Comparison of ENCODE assay signal across 8 cellular contexts in genomic region chr4:13543648-13544555, GRCh38. TPM values are rescaled to one million over a fixed set of nuclear protein-coding genes. Genes with fewer than 3 reads are reported as not detected.
DNase-seq lines count a peak whose midpoint lies in the region; TF ChIP-seq lines count a peak whose summit lies in the region.
"Had no signal": no experiment of that assay in that cellular context is flagged by ENCODE, and none has a peak within 500 bp of the region (broad histone marks: within the 10 kb centered on the region; RNA-seq: fewer than 3 reads in every experiment).

TSS of gene NKX3-2 (minus strand) at chr4:13544508. CDS start at chr4:13544414, 94 bp downstream.

- dilution Hi-C loops in mammary epithelial cell (cut with HindIII; ENCODE audit: low sequenced_read_pairs) = loop anchor here (25.0 kb wide), 1 partner anchor 682 kb away; no protein-coding TSS in a partner anchor

- peak within 1 kb of the TSS; percentile 60 for H3K4me3 ChIP-seq in Jurkat, Clone E6-1 (ENCODE audit: low read length)
- H3K4me3 ChIP-seq in mammary epithelial cell (replicated peaks in 1 of 3; ENCODE audit: insufficient read depth in 1 of 3, low read depth in 2 of 3, low read length in 3 of 3) = peak within 1 kb of the TSS; percentile 63 to 81 (median 63)
- peak within 1 kb of the TSS; percentile 47 for H3K4me3 ChIP-seq in lower leg skin (ENCODE audit: low read depth, poor library complexity, severe bottlenecking)

- H3K9me3 Mint-ChIP-seq in type B pancreatic cell = no peaks in the 10 kb centered on the region

- intact Hi-C loops in mammary epithelial cell (cut with micrococcal nuclease) (loop anchor here (2.0 kb wide), 1 partner anchor 61 kb away; no protein-coding TSS in a partner anchor), lower leg skin (cut with DNase I; ENCODE audit: low total_unique reads) (loop anchor here (10.0 kb wide), 1 partner anchor 809 kb away; no protein-coding TSS in a partner anchor)

- CTCF ChIA-PET in mammary epithelial cell (lab: Charles Lee; ENCODE audit: low non-redundant PET) = no interaction called here

- no peaks in the 10 kb centered on the region for H4K20me1 ChIP-seq in mammary epithelial cell (ENCODE audit: insufficient read depth, low read length)

- no peaks in the 10 kb centered on the region for H3K36me3 ChIP-seq in mammary epithelial cell (ENCODE audit: insufficient read depth, low read length)

- H3K9ac ChIP-seq in mammary epithelial cell (ENCODE audit: insufficient read depth, low read length) = no peak within 1 kb of the TSS

- H3K4me2 ChIP-seq in mammary epithelial cell (ENCODE audit: insufficient read depth, low read depth, low read length) = peak within 1 kb of the TSS; percentile 84

- H3K27me3 Mint-ChIP-seq in type B pancreatic cell = peaks cover 80% of the 10 kb centered on the region

- DNase-seq in ELR (ENCODE audit: low read depth) (peak; percentile 60), mammary epithelial cell (peak; percentile 45), lower leg skin (ENCODE audit: low spot score in 2 of 2) (no peak), type B pancreatic cell (ENCODE audit: extremely low spot score, unreplicated experiment) (peak; percentile 71), midbrain (lab: John Stamatoyannopoulos, UW) (no peak), NCI-H128 (lab: John Stamatoyannopoulos, UW; ENCODE audit: unreplicated experiment) (no peak)
- DNase-seq in Jurkat, Clone E6-1 (ENCODE audit: low read depth, low spot score) = no peak

- H3K27ac Mint-ChIP-seq in type B pancreatic cell = peak within 1 kb of the TSS; percentile 85

- H3K4me1 Mint-ChIP-seq in type B pancreatic cell (ENCODE audit: unreplicated experiment) = peaks cover 21% of the 10 kb centered on the region

- in situ Hi-C loops in mammary epithelial cell (cut with MboI; ENCODE audit: low sequenced_read_pairs in 2 of 2) = no loop called here

- TF ChIP-seq CTCF in mammary epithelial cell (conservative IDR thresholded peaks at IDR 0.05 in 1 of 2, IDR thresholded peaks at IDR 0.05 in 1 of 2; ENCODE audit: extremely low read depth in 1 of 2, insufficient read depth in 1 of 2, low read depth in 1 of 2, low read length in 2 of 2) = no peak
- TF ChIP-seq CTCF in lower leg skin (IDR thresholded peaks at IDR 0.05) = no peak
- TF ChIP-seq CTCF in type B pancreatic cell (conservative IDR thresholded peaks at IDR 0.05) = no peak

- no peak within 1 kb of the TSS for H3K27ac ChIP-seq in mammary epithelial cell (ENCODE audit: insufficient read depth, low read depth, low read length)
- H3K27ac ChIP-seq: VCaP had no signal

- H3K4me1 ChIP-seq in mammary epithelial cell (ENCODE audit: insufficient read depth, low read length) = peaks cover 20% of the 10 kb centered on the region

- no peaks in the 10 kb centered on the region for H3K9me3 ChIP-seq in mammary epithelial cell (replicated peaks; ENCODE audit: insufficient read depth, low read length)

- H3K4me3 Mint-ChIP-seq in type B pancreatic cell = peak within 1 kb of the TSS; percentile 96

- H3K79me2 ChIP-seq in mammary epithelial cell (ENCODE audit: insufficient read depth, low read length) = no peaks in the 10 kb centered on the region

- H2AFZ ChIP-seq in mammary epithelial cell (ENCODE audit: low read depth, low read length) = peak within 1 kb of the TSS; percentile 84

- TF ChIP-seq POLR2A in lower leg skin (IDR thresholded peaks at IDR 0.05) = no peak

- BruUV-seq in mammary epithelial cell (replicated peaks; lab: Mats Ljungman, UMichigan) = no TSS peak

- 43% methylated on average over 26 of the region's 103 CpGs for WGBS in mammary epithelial cell (ENCODE audit: low coverage, missing lambda C conversion rate)
- WGBS in lower leg skin, 2 donors = 7 to 13% methylated on average over 19 to 67 of the region's 103 CpGs

- H3K27me3 ChIP-seq in mammary epithelial cell (ENCODE audit: insufficient read depth, low read length) = peaks cover 42% of the 10 kb centered on the region

- H3K36me3 Mint-ChIP-seq in type B pancreatic cell = no peaks in the 10 kb centered on the region

RNA-seq across cellular contexts. Expression of gene NKX3-2, which starts in this region (rescaled TPM):
- polyA plus RNA-seq in Jurkat, Clone E6-1 (2012; ENCODE audit: insufficient read depth, insufficient read length) = 1.2 TPM
- total RNA-seq in mammary epithelial cell (under 1 TPM in 1 of 2 donors, not detected in 1; 0.17 TPM), lower leg skin (under 1 TPM in 1 of 4 donors, not detected in 3; 0.78 TPM), type B pancreatic cell (ENCODE audit: low replicate concordance) (0.79 and 6.0 TPM in 2 replicates)
- polyA plus RNA-seq in mammary epithelial cell = 0.03 TPM
- not detected for polyA minus RNA-seq in mammary epithelial cell

Comparison
In these comparisons a context has a peak if more than half of its experiments do, and no peak if none do; other contexts are left out.
1. Peak in DNase-seq, H3K4me3 ChIP-seq and H3K4me2 ChIP-seq in mammary epithelial cell; RNA of the gene not detected or under 1 TPM.
2. DNase-seq: peak in ELR (single experiment) and type B pancreatic cell (single experiment); none in Jurkat, Clone E6-1 (single experiment), lower leg skin (0 of 2), midbrain (single experiment) and NCI-H128 (single experiment).
3. Peak in every context shown above with its lines, with median percentiles within 50 percentile points of each other: H3K4me3 ChIP-seq.